In the genomic region with DNA sequence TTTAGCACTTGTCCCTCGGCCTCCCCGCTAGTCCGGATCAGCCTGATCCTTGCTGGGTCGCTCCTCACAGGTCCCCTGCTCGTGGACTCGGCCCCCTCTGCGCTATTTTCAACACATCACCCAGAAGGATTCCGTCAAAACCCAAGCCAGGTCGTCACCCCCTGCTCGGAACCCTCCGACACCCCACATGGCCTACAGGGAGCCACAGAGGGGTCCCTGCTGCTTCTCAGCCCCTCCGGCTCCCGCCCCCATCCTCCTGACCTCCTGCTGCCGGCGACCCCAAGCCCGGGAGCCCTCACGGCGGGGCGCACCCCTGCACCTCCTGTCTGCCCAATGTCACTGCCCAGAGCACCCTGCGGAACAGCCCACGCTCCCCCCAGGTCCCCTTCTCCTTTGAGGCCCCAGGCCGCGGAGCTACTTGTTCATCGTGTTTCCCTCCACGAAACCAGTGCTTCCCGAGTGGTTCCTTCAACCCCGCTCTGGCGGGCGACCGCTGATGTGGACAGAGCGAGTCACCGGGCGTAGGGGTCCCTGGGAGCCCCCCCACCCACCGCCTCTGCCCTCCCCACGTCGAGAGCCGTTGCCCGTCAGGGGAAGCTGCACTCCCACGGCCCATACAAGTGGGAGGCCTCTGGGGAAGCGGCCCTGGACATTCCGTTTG, we compare ENCODE assay signal across 1 cellular context.
TF ChIP-seq lines count a peak whose summit lies in the region.

No MANE protein-coding gene starts in this region.

TF ChIP-seq in IMR-90, 13 proteins besides CTCF, POLR2A, EP300 and RAD21:
- TF ChIP-seq USF2 (IDR thresholded peaks at IDR 0.05; ENCODE audit: low read depth, low read length) = no peak
- TF ChIP-seq BHLHE40 (IDR thresholded peaks at IDR 0.05; ENCODE audit: low read depth, low read length) = no peak
- no peak for TF ChIP-seq CEBPB (IDR thresholded peaks at IDR 0.05; ENCODE audit: low read depth, low read length)
- no peak for TF ChIP-seq RFX5 (IDR thresholded peaks at IDR 0.05; ENCODE audit: low read depth, low read length)
- no peak for TF ChIP-seq MAFK (IDR thresholded peaks at IDR 0.05; ENCODE audit: low read depth, low read length)
- TF ChIP-seq, protein P1, sequence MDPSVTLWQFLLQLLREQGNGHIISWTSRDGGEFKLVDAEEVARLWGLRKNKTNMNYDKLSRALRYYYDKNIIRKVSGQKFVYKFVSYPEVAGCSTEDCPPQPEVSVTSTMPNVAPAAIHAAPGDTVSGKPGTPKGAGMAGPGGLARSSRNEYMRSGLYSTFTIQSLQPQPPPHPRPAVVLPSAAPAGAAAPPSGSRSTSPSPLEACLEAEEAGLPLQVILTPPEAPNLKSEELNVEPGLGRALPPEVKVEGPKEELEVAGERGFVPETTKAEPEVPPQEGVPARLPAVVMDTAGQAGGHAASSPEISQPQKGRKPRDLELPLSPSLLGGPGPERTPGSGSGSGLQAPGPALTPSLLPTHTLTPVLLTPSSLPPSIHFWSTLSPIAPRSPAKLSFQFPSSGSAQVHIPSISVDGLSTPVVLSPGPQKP (IDR thresholded peaks at IDR 0.05; ENCODE audit: borderline replicate concordance, low read depth, low read length) = no peak
- no peak for TF ChIP-seq RCOR1 (IDR thresholded peaks at IDR 0.05; ENCODE audit: insufficient replicate concordance, low read length)
